Comparison of ENCODE assay signal across 1 cellular context in genomic region chr3:16264174-16264707, GRCh38.
A peak's percentile ranks its signal among the peaks of the same experiment; 100 is the strongest.
TF ChIP-seq lines count a peak whose summit lies in the region.

No MANE protein-coding gene starts in this region.

TF ChIP-seq in K562, 482 proteins besides CTCF, POLR2A, EP300 and RAD21 (continued from another document):
- TF ChIP-seq ARID4B (CRISPR knock-in tag; IDR thresholded peaks at IDR 0.05) (peak; percentile 7; the same call in 1 of the 2 replicates), SAFB2 (IDR thresholded peaks at IDR 0.05; ENCODE audit: borderline replicate concordance, low read depth, low read length, severe bottlenecking) (no peak), VEZF1 (CRISPR knock-in tag; IDR thresholded peaks at IDR 0.05) (peak; percentile 65), NEUROD1 (IDR thresholded peaks at IDR 0.05; ENCODE audit: borderline replicate concordance, low read depth, low read length, partially characterized antibody) (no peak), E4F1 (CRISPR knock-in tag; IDR thresholded peaks at IDR 0.05; ENCODE audit: borderline replicate concordance) (no peak), ID3 (CRISPR knock-in tag; IDR thresholded peaks at IDR 0.05) (no peak), ID3 (tag; IDR thresholded peaks at IDR 0.05) (no peak), ZNF696 (CRISPR knock-in tag; conservative IDR thresholded peaks at IDR 0.05) (no peak), NFIC (IDR thresholded peaks at IDR 0.05) (0 out of 2 replicates have a peak, but pooled peaks have one; percentile 7), TRIM24 (IDR thresholded peaks at IDR 0.05) (no peak), ARNT (IDR thresholded peaks at IDR 0.05) (no peak), PHF21A (IDR thresholded peaks at IDR 0.05; ENCODE audit: borderline replicate concordance, low read depth) (0 out of 2 replicates have a peak, but pooled peaks have one; percentile 53), PCBP2 (IDR thresholded peaks at IDR 0.05; ENCODE audit: low read depth, low read length, poor library complexity, severe bottlenecking) (no peak), PURB (CRISPR knock-in tag; IDR thresholded peaks at IDR 0.05; ENCODE audit: low read depth) (no peak), KLF6 (CRISPR knock-in tag; IDR thresholded peaks at IDR 0.05; ENCODE audit: borderline replicate concordance) (no peak)
- TF ChIP-seq, protein P1, sequence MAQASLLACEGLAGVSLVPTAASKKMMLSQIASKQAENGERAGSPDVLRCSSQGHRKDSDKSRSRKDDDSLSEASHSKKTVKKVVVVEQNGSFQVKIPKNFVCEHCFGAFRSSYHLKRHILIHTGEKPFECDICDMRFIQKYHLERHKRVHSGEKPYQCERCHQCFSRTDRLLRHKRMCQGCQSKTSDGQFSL (CRISPR knock-in tag; IDR thresholded peaks at IDR 0.05), result no peak
- TF ChIP-seq, protein P1 (tag; IDR thresholded peaks at IDR 0.05), result 0 out of 4 replicates have a peak, but pooled peaks of 1 of the 2 experiments have one; percentile 24
- TF ChIP-seq, protein P2, sequence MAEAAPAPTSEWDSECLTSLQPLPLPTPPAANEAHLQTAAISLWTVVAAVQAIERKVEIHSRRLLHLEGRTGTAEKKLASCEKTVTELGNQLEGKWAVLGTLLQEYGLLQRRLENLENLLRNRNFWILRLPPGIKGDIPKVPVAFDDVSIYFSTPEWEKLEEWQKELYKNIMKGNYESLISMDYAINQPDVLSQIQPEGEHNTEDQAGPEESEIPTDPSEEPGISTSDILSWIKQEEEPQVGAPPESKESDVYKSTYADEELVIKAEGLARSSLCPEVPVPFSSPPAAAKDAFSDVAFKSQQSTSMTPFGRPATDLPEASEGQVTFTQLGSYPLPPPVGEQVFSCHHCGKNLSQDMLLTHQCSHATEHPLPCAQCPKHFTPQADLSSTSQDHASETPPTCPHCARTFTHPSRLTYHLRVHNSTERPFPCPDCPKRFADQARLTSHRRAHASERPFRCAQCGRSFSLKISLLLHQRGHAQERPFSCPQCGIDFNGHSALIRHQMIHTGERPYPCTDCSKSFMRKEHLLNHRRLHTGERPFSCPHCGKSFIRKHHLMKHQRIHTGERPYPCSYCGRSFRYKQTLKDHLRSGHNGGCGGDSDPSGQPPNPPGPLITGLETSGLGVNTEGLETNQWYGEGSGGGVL (CRISPR knock-in tag; IDR thresholded peaks at IDR 0.05), result no peak
- TF ChIP-seq, protein P3, sequence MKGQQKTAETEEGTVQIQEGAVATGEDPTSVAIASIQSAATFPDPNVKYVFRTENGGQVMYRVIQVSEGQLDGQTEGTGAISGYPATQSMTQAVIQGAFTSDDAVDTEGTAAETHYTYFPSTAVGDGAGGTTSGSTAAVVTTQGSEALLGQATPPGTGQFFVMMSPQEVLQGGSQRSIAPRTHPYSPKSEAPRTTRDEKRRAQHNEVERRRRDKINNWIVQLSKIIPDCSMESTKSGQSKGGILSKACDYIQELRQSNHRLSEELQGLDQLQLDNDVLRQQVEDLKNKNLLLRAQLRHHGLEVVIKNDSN (CRISPR knock-in tag; IDR thresholded peaks at IDR 0.05), result peak; percentile 23; the same call in 1 of the 2 replicates
- TF ChIP-seq, protein P4, sequence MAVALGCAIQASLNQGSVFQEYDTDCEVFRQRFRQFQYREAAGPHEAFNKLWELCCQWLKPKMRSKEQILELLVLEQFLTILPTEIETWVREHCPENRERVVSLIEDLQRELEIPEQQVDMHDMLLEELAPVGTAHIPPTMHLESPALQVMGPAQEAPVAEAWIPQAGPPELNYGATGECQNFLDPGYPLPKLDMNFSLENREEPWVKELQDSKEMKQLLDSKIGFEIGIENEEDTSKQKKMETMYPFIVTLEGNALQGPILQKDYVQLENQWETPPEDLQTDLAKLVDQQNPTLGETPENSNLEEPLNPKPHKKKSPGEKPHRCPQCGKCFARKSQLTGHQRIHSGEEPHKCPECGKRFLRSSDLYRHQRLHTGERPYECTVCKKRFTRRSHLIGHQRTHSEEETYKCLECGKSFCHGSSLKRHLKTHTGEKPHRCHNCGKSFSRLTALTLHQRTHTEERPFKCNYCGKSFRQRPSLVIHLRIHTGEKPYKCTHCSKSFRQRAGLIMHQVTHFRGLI (CRISPR knock-in tag; IDR thresholded peaks at IDR 0.05), result no peak
